In genomic region chr15:36688310-36689102, GRCh38 we compare ENCODE assay signal across 23 cellular contexts.
DNase-seq lines count a peak whose midpoint lies in the region; ATAC-seq and TF ChIP-seq lines count a peak whose summit lies in the region.
"Had no signal": no experiment of that assay in that cellular context is flagged by ENCODE, and none has a peak within 500 bp of the region (broad histone marks: within the 10 kb centered on the region; RNA-seq: fewer than 3 reads in every experiment).

No MANE protein-coding gene starts in this region.

- no peaks in the 10 kb centered on the region for H3K36me3 ChIP-seq in breast epithelium
- no peaks in the 10 kb centered on the region for H3K36me3 ChIP-seq in SJSA1
- H3K36me3 ChIP-seq: upper lobe of left lung had no signal

- H3K4me1 Mint-ChIP-seq in MCF 10A (ENCODE audit: insufficient read depth, unreplicated experiment) (no peaks in the 10 kb centered on the region), type B pancreatic cell (ENCODE audit: unreplicated experiment) (peaks cover 10% of the 10 kb centered on the region), natural killer cell (no peaks in the 10 kb centered on the region)
- H3K4me1 Mint-ChIP-seq: CD14-positive monocyte; stimulated activated naive CD8-positive, alpha-beta T cell treated with anti-CD3 and anti-CD28 coated beads, Interleukin-15, amount 100 ng/mL, for 72 hours had no signal

- H3K9me3 ChIP-seq in breast epithelium (peaks cover 6 to 7% of the 10 kb centered on the region in 2 donors), SJSA1 (replicated peaks) (no peaks in the 10 kb centered on the region)

- H3K27ac Mint-ChIP-seq in MCF 10A (ENCODE audit: low read depth, unreplicated experiment) (no peak overlapping the region), type B pancreatic cell (peak overlapping the region; percentile 43), natural killer cell (no peak overlapping the region)
- H3K27ac Mint-ChIP-seq: stimulated activated naive CD8-positive, alpha-beta T cell treated with anti-CD3 and anti-CD28 coated beads, Interleukin-15, amount 100 ng/mL, for 72 hours had no signal

- H3K27me3 Mint-ChIP-seq in MCF 10A (ENCODE audit: insufficient read depth, unreplicated experiment) (no peaks in the 10 kb centered on the region), type B pancreatic cell (no peaks in the 10 kb centered on the region), natural killer cell (ENCODE audit: low read depth in 2 of 2) (no peaks in the 10 kb centered on the region)
- H3K27me3 Mint-ChIP-seq: stimulated activated naive CD8-positive, alpha-beta T cell treated with anti-CD3 and anti-CD28 coated beads, Interleukin-15, amount 100 ng/mL, for 72 hours had no signal

- POLR2A ChIA-PET in MCF 10A (lab: Yijun Ruan, JAX): interaction anchor here (0.6 kb wide), 1 partner anchor 219 kb away, joined by 3 read pairs; no protein-coding TSS in a partner anchor

- H3K27ac ChIP-seq in breast epithelium (no peak overlapping the region), SJSA1 (peak overlapping the region; percentile 28; the same call in 1 of the 2 replicates)
- H3K27ac ChIP-seq: upper lobe of left lung had no signal

- no peak overlapping the region for H3K4me3 ChIP-seq in breast epithelium
- no peak overlapping the region for H3K4me3 ChIP-seq in SJSA1
- no peak overlapping the region for H3K4me3 ChIP-seq in fibroblast of mammary gland (ENCODE audit: control insufficient read depth, low read depth, low read length)
- H3K4me3 ChIP-seq: upper lobe of left lung had no signal

- DNase-seq in MCF 10A (ENCODE audit: unreplicated experiment) (peak; percentile 1), breast epithelium (ENCODE audit: low spot score in 2 of 2) (no peak), SJSA1 (ENCODE audit: low read depth in 1 of 2, low spot score in 2 of 2) (peak in 1 of 2 experiments; percentile 9), fibroblast of mammary gland (ENCODE audit: low read depth) (peak; percentile 5), type B pancreatic cell (ENCODE audit: extremely low spot score, unreplicated experiment) (no peak), NCI-H128 (lab: John Stamatoyannopoulos, UW; ENCODE audit: unreplicated experiment) (no peak), natural killer cell (no peak)
- DNase-seq: 8988T; activated CD4-positive, CD25-positive, alpha-beta regulatory T cell treated with anti-CD3 and anti-CD28 coated beads, Interleukin-2, amount 50 U/mL, for 72 hours; activated effector memory CD4-positive, alpha-beta T cell treated with Interleukin-2 at 50 U/mL for 16 hours; amniotic stem cell; DMS153; head of caudate nucleus; MM.1S; NCI-H1694 treated with DMSO at 0.1 percent for 48 hours; NCI-H446; retina; stimulated activated CD4-positive, alpha-beta T cell treated with anti-CD3 and anti-CD28 coated beads, Interleukin-15, amount 100 ng/mL, for 24 hours; stimulated activated naive CD8-positive, alpha-beta T cell treated with anti-CD3 and anti-CD28 coated beads, Interleukin-15, amount 100 ng/mL, for 72 hours; T-helper 9 cell; upper lobe of left lung had no signal

- ATAC-seq in GM21360 (IDR thresholded peaks at IDR 0.05; ENCODE audit: unreplicated experiment) (no peak), natural killer cell (no peak)
- ATAC-seq: stimulated activated naive CD8-positive, alpha-beta T cell treated with anti-CD3 and anti-CD28 coated beads, Interleukin-15, amount 100 ng/mL, for 72 hours had no signal

- H3K4me1 ChIP-seq in breast epithelium: no peaks in the 10 kb centered on the region
- H3K4me1 ChIP-seq in SJSA1 (replicated peaks): no peaks in the 10 kb centered on the region; the same call in 1 of the 2 replicates
- H3K4me1 ChIP-seq: upper lobe of left lung had no signal

- no peaks in the 10 kb centered on the region for H3K36me3 Mint-ChIP-seq in MCF 10A (ENCODE audit: insufficient read depth, unreplicated experiment)
- H3K36me3 Mint-ChIP-seq in type B pancreatic cell: peaks cover 15% of the 10 kb centered on the region
- H3K36me3 Mint-ChIP-seq in natural killer cell: no peaks in the 10 kb centered on the region
- H3K36me3 Mint-ChIP-seq: CD14-positive monocyte had no signal

- no TSS peak for BruUV-seq in MCF 10A (replicated peaks; lab: Mats Ljungman, UMichigan)

- H3K27me3 ChIP-seq in breast epithelium (no peaks in the 10 kb centered on the region), SJSA1 (replicated peaks) (no peaks in the 10 kb centered on the region)
- H3K27me3 ChIP-seq: upper lobe of left lung had no signal

- H3K4me3 Mint-ChIP-seq in MCF 10A (ENCODE audit: unreplicated experiment) (no peak overlapping the region), type B pancreatic cell (no peak overlapping the region), natural killer cell (no peak overlapping the region)
- H3K4me3 Mint-ChIP-seq: CD14-positive monocyte; stimulated activated naive CD8-positive, alpha-beta T cell treated with anti-CD3 and anti-CD28 coated beads, Interleukin-15, amount 100 ng/mL, for 72 hours had no signal

- no peak for TF ChIP-seq CTCF in MCF 10A (IDR thresholded peaks at IDR 0.05; ENCODE audit: unreplicated experiment)
- no peak for TF ChIP-seq CTCF in breast epithelium (IDR thresholded peaks at IDR 0.05)
- TF ChIP-seq CTCF in fibroblast of mammary gland (conservative IDR thresholded peaks at IDR 0.05; ENCODE audit: control insufficient read depth, insufficient read depth, low read depth, low read length): no peak
- no peak for TF ChIP-seq CTCF in type B pancreatic cell (conservative IDR thresholded peaks at IDR 0.05)
- no peak for TF ChIP-seq CTCF in natural killer cell (IDR thresholded peaks at IDR 0.05)

- H3K9me3 Mint-ChIP-seq in MCF 10A (ENCODE audit: unreplicated experiment) (peaks cover 8% of the 10 kb centered on the region), type B pancreatic cell (peaks cover 9% of the 10 kb centered on the region), natural killer cell (peaks cover 2 to 9% of the 10 kb centered on the region in 2 donors)

- intact Hi-C loops in MCF 10A (cut with micrococcal nuclease) (no loop called here), breast epithelium (cut with DNase I; ENCODE audit: low total_unique reads) (no loop called here), natural killer cell (cut with micrococcal nuclease) (no loop called here)

- TF ChIP-seq POLR2A in breast epithelium (IDR thresholded peaks at IDR 0.05): no peak

- CTCF ChIA-PET in MCF 10A (lab: Yijun Ruan, JAX): interaction anchor here (0.5 kb wide), 1 partner anchor 991 kb away, joined by 6 read pairs; no protein-coding TSS in a partner anchor

Comparison
In these comparisons a context has a peak if more than half of its experiments do, and no peak if none do; other contexts are left out.
1. DNase-seq: peak in MCF 10A (single experiment) and fibroblast of mammary gland (single experiment); none in breast epithelium (0 of 2), type B pancreatic cell (single experiment), NCI-H128 (single experiment) and natural killer cell (single experiment).